1 cellular context compared by ENCODE assay signal in the genomic region with DNA sequence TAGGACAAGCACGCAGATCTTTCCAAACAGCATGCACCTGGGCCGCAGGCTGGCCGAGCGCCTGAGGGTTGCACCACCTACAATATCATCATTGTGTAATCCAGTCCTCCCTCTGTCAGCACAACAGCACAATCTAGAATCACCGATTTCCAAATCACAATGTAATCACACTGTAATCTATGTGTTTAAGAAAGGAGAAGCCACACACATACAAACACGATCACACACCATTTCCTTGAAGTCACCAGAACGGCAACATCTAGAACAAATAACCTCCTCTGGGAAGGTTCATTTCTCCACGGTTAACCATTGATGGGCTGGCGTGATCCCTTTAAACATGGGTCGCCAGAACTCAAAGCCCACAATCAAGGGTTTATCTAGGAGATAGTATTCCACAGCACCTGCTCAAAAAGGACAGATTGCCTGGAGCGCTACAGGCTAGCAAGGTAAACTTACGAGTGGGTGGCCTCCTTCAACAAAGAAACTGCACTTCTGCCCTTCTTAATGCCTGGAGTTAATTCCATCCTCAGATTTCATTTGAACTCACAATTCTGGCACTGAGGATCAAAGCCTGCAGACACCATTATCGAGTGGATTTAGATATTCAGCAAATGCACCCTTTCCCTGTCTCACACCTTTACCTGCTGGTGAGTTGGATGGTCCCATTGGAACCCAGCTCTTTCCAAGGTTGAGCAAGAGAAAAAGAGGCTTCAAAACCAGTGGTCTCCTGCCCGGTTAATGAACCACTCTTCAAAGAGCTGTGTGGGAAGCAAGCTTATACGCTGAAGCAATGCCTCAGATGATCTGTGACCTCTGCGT.
TF ChIP-seq lines count a peak whose summit lies in the region.

No MANE protein-coding gene starts in this region.

TF ChIP-seq in HepG2, 621 proteins besides CTCF, POLR2A, EP300 and RAD21 (continued from another document and continues in another):
- TF ChIP-seq ZNF609 (CRISPR knock-in tag; IDR thresholded peaks at IDR 0.05; ENCODE audit: borderline replicate concordance): peak; percentile 77
- no peak; the same call in 1 of the 2 replicates for TF ChIP-seq SRY (CRISPR knock-in tag; IDR thresholded peaks at IDR 0.05)
- TF ChIP-seq CBX5 (CRISPR knock-in tag; IDR thresholded peaks at IDR 0.05; ENCODE audit: borderline replicate concordance): peak; percentile 97
- peak; percentile 99 for TF ChIP-seq ZNF644 (CRISPR knock-in tag; IDR thresholded peaks at IDR 0.05; ENCODE audit: low read depth)
- 0 out of 2 replicates have a peak, but pooled peaks have one; percentile 51 for TF ChIP-seq ATF7-NPFF (CRISPR knock-in tag; IDR thresholded peaks at IDR 0.05; ENCODE audit: low read depth)
- TF ChIP-seq ZNF550 (CRISPR knock-in tag; IDR thresholded peaks at IDR 0.05; ENCODE audit: borderline replicate concordance): no peak
- TF ChIP-seq ZSCAN9 (CRISPR knock-in tag; IDR thresholded peaks at IDR 0.05; ENCODE audit: borderline replicate concordance): peak; percentile 98
- peak; percentile 51 for TF ChIP-seq KMT2B (CRISPR knock-in tag; IDR thresholded peaks at IDR 0.05)
- peak; percentile 67 for TF ChIP-seq ZBTB37 (CRISPR knock-in tag; IDR thresholded peaks at IDR 0.05)
- TF ChIP-seq TOE1 (CRISPR knock-in tag; IDR thresholded peaks at IDR 0.05): peak; percentile 72; the same call in 1 of the 2 replicates
- TF ChIP-seq SRSF1 (optimal IDR thresholded peaks at IDR 0.05; ENCODE audit: low read depth, low read length): no peak
- peak; percentile 53; the same call in 1 of the 2 replicates for TF ChIP-seq ZNF260 (CRISPR knock-in tag; IDR thresholded peaks at IDR 0.05; ENCODE audit: borderline replicate concordance, low read depth)
- peak; percentile 94 to 96 for TF ChIP-seq NR2F1 (CRISPR knock-in tag; IDR thresholded peaks at IDR 0.05)
- no peak for TF ChIP-seq MTF2 (CRISPR knock-in tag; IDR thresholded peaks at IDR 0.05; ENCODE audit: borderline replicate concordance)
- TF ChIP-seq PHF21A (CRISPR knock-in tag; IDR thresholded peaks at IDR 0.05): peak; percentile 84
- TF ChIP-seq ZNF549 (CRISPR knock-in tag; IDR thresholded peaks at IDR 0.05): no peak
- TF ChIP-seq, protein P1, sequence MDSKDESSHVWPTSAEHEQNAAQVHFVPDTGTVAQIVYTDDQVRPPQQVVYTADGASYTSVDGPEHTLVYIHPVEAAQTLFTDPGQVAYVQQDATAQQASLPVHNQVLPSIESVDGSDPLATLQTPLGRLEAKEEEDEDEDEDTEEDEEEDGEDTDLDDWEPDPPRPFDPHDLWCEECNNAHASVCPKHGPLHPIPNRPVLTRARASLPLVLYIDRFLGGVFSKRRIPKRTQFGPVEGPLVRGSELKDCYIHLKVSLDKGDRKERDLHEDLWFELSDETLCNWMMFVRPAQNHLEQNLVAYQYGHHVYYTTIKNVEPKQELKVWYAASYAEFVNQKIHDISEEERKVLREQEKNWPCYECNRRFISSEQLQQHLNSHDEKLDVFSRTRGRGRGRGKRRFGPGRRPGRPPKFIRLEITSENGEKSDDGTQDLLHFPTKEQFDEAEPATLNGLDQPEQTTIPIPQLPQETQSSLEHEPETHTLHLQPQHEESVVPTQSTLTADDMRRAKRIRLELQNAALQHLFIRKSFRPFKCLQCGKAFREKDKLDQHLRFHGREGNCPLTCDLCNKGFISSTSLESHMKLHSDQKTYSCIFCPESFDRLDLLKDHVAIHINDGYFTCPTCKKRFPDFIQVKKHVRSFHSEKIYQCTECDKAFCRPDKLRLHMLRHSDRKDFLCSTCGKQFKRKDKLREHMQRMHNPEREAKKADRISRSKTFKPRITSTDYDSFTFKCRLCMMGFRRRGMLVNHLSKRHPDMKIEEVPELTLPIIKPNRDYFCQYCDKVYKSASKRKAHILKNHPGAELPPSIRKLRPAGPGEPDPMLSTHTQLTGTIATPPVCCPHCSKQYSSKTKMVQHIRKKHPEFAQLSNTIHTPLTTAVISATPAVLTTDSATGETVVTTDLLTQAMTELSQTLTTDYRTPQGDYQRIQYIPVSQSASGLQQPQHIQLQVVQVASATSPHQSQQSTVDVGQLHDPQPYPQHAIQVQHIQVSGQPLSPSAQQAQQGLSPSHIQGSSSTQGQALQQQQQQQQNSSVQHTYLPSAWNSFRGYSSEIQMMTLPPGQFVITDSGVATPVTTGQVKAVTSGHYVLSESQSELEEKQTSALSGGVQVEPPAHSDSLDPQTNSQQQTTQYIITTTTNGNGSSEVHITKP (CRISPR knock-in tag; IDR thresholded peaks at IDR 0.05; ENCODE audit: low read depth): peak; percentile 97
- TF ChIP-seq ISX (CRISPR knock-in tag; conservative IDR thresholded peaks at IDR 0.05): peak; percentile 64; the same call in 1 of the 2 replicates
- TF ChIP-seq HOXD1 (CRISPR knock-in tag; IDR thresholded peaks at IDR 0.05): no peak; the same call in 1 of the 2 replicates
- no peak for TF ChIP-seq CHCHD3 (CRISPR knock-in tag; IDR thresholded peaks at IDR 0.05)
- TF ChIP-seq NFE2 (CRISPR knock-in tag; IDR thresholded peaks at IDR 0.05): no peak
- peak; percentile 76 for TF ChIP-seq ZNF281 (CRISPR knock-in tag; IDR thresholded peaks at IDR 0.05; ENCODE audit: borderline replicate concordance)
- no peak for TF ChIP-seq ZFP37 (CRISPR knock-in tag; IDR thresholded peaks at IDR 0.05; ENCODE audit: borderline replicate concordance)
- 0 out of 2 replicates have a peak, but pooled peaks have one; percentile 18 for TF ChIP-seq ZNF296 (CRISPR knock-in tag; conservative IDR thresholded peaks at IDR 0.05)
- TF ChIP-seq ZNF724P (CRISPR knock-in tag; IDR thresholded peaks at IDR 0.05; ENCODE audit: borderline replicate concordance): peak; percentile 77; the same call in 1 of the 2 replicates
- TF ChIP-seq EHMT2 (IDR thresholded peaks at IDR 0.05; ENCODE audit: borderline replicate concordance, low read depth, low read length): peak; percentile 93; the same call in 1 of the 2 replicates
- 0 out of 2 replicates have a peak, but pooled peaks have one; percentile 79 for TF ChIP-seq ZNF737 (CRISPR knock-in tag; IDR thresholded peaks at IDR 0.05; ENCODE audit: borderline replicate concordance)
- TF ChIP-seq, protein P2, sequence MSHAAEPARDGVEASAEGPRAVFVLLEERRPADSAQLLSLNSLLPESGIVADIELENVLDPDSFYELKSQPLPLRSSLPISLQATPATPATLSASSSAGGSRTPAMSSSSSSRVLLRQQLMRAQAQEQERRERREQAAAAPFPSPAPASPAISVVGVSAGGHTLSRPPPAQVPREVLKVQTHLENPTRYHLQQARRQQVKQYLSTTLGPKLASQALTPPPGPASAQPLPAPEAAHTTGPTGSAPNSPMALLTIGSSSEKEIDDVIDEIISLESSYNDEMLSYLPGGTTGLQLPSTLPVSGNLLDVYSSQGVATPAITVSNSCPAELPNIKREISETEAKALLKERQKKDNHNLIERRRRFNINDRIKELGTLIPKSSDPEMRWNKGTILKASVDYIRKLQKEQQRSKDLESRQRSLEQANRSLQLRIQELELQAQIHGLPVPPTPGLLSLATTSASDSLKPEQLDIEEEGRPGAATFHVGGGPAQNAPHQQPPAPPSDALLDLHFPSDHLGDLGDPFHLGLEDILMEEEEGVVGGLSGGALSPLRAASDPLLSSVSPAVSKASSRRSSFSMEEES (CRISPR knock-in tag; IDR thresholded peaks at IDR 0.05): peak; percentile 88
- no peak for TF ChIP-seq SRSF4 (IDR thresholded peaks at IDR 0.05; ENCODE audit: low read depth, low read length, poor library complexity, severe bottlenecking)
- TF ChIP-seq CREB1 (IDR thresholded peaks at IDR 0.05): 0 out of 2 replicates have a peak, but pooled peaks have one; percentile 6
- TF ChIP-seq CREB1 (CRISPR knock-in tag; IDR thresholded peaks at IDR 0.05): peak; percentile 66
- no peak for TF ChIP-seq MTF1 (CRISPR knock-in tag; IDR thresholded peaks at IDR 0.05)
- peak; percentile 88 for TF ChIP-seq ZFY (CRISPR knock-in tag; IDR thresholded peaks at IDR 0.05)
- TF ChIP-seq CC2D1A (CRISPR knock-in tag; IDR thresholded peaks at IDR 0.05): no peak
- TF ChIP-seq, protein P3, sequence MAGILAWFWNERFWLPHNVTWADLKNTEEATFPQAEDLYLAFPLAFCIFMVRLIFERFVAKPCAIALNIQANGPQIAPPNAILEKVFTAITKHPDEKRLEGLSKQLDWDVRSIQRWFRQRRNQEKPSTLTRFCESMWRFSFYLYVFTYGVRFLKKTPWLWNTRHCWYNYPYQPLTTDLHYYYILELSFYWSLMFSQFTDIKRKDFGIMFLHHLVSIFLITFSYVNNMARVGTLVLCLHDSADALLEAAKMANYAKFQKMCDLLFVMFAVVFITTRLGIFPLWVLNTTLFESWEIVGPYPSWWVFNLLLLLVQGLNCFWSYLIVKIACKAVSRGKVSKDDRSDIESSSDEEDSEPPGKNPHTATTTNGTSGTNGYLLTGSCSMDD (CRISPR knock-in tag; IDR thresholded peaks at IDR 0.05): no peak
- TF ChIP-seq ZSCAN21 (CRISPR knock-in tag; IDR thresholded peaks at IDR 0.05; ENCODE audit: borderline replicate concordance): 0 out of 2 replicates have a peak, but pooled peaks have one; percentile 32
- peak; percentile 30; the same call in 1 of the 2 replicates for TF ChIP-seq FOXP1 (IDR thresholded peaks at IDR 0.05)
- peak; percentile 89 for TF ChIP-seq FOXP1 (CRISPR knock-in tag; IDR thresholded peaks at IDR 0.05)
- TF ChIP-seq ZNF3 (CRISPR knock-in tag; IDR thresholded peaks at IDR 0.05): no peak
- TF ChIP-seq BRF2 (CRISPR knock-in tag; IDR thresholded peaks at IDR 0.05): peak; percentile 21; the same call in 1 of the 2 replicates
- peak; percentile 66; the same call in 1 of the 3 replicates for TF ChIP-seq MXI1 (IDR thresholded peaks at IDR 0.05; ENCODE audit: borderline replicate concordance, low read depth, low read length)
- TF ChIP-seq RBM39 (IDR thresholded peaks at IDR 0.05; ENCODE audit: low read depth, low read length, poor library complexity, severe bottlenecking): peak; percentile 15
- no peak for TF ChIP-seq PTBP1 (IDR thresholded peaks at IDR 0.05; ENCODE audit: low read depth, low read length, poor library complexity, severe bottlenecking)
- no peak for TF ChIP-seq TAF15 (IDR thresholded peaks at IDR 0.05; ENCODE audit: low read depth, low read length, poor library complexity, severe bottlenecking)
- TF ChIP-seq MXD4 (CRISPR knock-in tag; IDR thresholded peaks at IDR 0.05): peak; percentile 74
